16 cellular contexts compared by ENCODE assay signal in the genomic region with DNA sequence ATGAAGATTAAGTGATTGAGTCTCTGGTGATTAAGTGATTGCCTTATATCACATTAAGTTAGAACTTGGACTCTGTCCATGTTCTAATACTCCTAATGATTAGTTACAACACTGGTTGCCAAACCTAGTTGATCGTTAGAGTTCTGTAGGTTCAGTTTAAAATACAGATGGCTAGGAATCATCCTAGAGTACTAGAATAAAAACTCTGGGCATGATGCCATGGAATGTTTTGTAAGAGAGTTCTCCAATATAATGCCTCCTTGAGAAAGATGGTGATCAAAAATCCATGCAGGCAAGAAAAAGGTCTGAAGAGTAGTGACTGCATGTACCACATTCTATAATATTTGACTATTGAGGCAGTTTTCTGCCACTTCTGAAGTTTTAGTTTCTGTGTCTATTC.
DNase-seq lines count a peak whose midpoint lies in the region; ATAC-seq and TF ChIP-seq lines count a peak whose summit lies in the region.
"Had no signal": no experiment of that assay in that cellular context is flagged by ENCODE, and none has a peak within 500 bp of the region (broad histone marks: within the 10 kb centered on the region; RNA-seq: fewer than 3 reads in every experiment).

No MANE protein-coding gene starts in this region.

- no peaks in the 10 kb centered on the region for H3K79me2 ChIP-seq in fibroblast of lung (ENCODE audit: control insufficient read depth, insufficient read depth, low read length)

- H4K20me1 ChIP-seq in fibroblast of lung (ENCODE audit: control insufficient read depth, extremely low read depth, insufficient read depth, low read length), result no peaks in the 10 kb centered on the region

- ATAC-seq in GM21367 (IDR thresholded peaks at IDR 0.05; ENCODE audit: unreplicated experiment), result no peak
- ATAC-seq in HG03139 (IDR thresholded peaks at IDR 0.05; ENCODE audit: unreplicated experiment), result no peak

- no peaks in the 10 kb centered on the region for H3K36me3 ChIP-seq in adipocyte (ENCODE audit: control insufficient read depth, insufficient read depth, low read length, severe bottlenecking)
- no peaks in the 10 kb centered on the region for H3K36me3 ChIP-seq in fibroblast of lung (ENCODE audit: control insufficient read depth, insufficient read depth, low read length)
- H3K36me3 ChIP-seq: BE2C had no signal

- no peak overlapping the region for H2AFZ ChIP-seq in fibroblast of lung (ENCODE audit: low read length)

- no peak overlapping the region for H3K27ac ChIP-seq in fibroblast of lung (ENCODE audit: insufficient read depth, low read length)

- no peak overlapping the region for H3K4me3 ChIP-seq in adipocyte (ENCODE audit: low read length)
- H3K4me3 ChIP-seq in fibroblast of lung (replicated peaks in 1 of 4; ENCODE audit: control extremely low read depth in 1 of 4, insufficient read depth in 1 of 4, low read depth in 3 of 4, low read length in 4 of 4), result no peak overlapping the region

- no peak overlapping the region for H3K9ac ChIP-seq in adipocyte (ENCODE audit: low read length)
- H3K9ac ChIP-seq in fibroblast of lung (ENCODE audit: insufficient read depth, low read length), result no peak overlapping the region

- DNase-seq in NCI-H1092 (lab: John Stamatoyannopoulos, UW) (peak; percentile 28), adipocyte (ENCODE audit: low read depth) (peak; percentile 0), fibroblast of lung (ENCODE audit: low read depth in 2 of 2) (peak; percentile 39 to 71), renal cortical epithelial cell (ENCODE audit: low read depth) (peak; percentile 11), iPS-NIHi11 (ENCODE audit: low spot score) (no peak)
- DNase-seq: BE2C; CD4-positive, alpha-beta T cell; HCEC 1CT; MV-4-11; NCI-H1436 treated with DMSO at 0.1 percent for 48 hours; NCI-H2081; NCI-H526 treated with DMSO at 0.1 percent for 48 hours; NK-92 treated with Interleukin-12 subunit alpha and Interleukin-12 subunit beta, amount 100 ng/mL, for 24 hours; SIG-M5 had no signal

- no peak for TF ChIP-seq CTCF in fibroblast of lung (conservative IDR thresholded peaks at IDR 0.05 in 1 of 2, IDR thresholded peaks at IDR 0.05 in 1 of 2; ENCODE audit: low read depth in 1 of 2, low read length in 2 of 2)

- H3K4me2 ChIP-seq in fibroblast of lung (ENCODE audit: extremely low read depth, insufficient read depth, low read length), result no peak overlapping the region

- H3K9me3 ChIP-seq in adipocyte (ENCODE audit: control insufficient read depth, low read length) (peaks cover 5% of the 10 kb centered on the region), fibroblast of lung (ENCODE audit: control insufficient read depth, insufficient read depth, low read depth, low read length) (no peaks in the 10 kb centered on the region)
- H3K9me3 ChIP-seq: BE2C had no signal

- H3K27me3 ChIP-seq in adipocyte (replicated peaks; ENCODE audit: control insufficient read depth, insufficient read depth, low read length) (no peaks in the 10 kb centered on the region), fibroblast of lung (ENCODE audit: control insufficient read depth, insufficient read depth, low read length) (no peaks in the 10 kb centered on the region)
- H3K27me3 ChIP-seq: BE2C had no signal

- no peaks in the 10 kb centered on the region for H3K4me1 ChIP-seq in adipocyte (ENCODE audit: control insufficient read depth, insufficient read depth, low read length)
- no peaks in the 10 kb centered on the region for H3K4me1 ChIP-seq in fibroblast of lung (ENCODE audit: control insufficient read depth, extremely low read depth, insufficient read depth, low read length)
- H3K4me1 ChIP-seq: BE2C had no signal
